Comparison of ENCODE assay signal across 9 cellular contexts in genomic region chr1:174875306-174875705, GRCh38.
DNase-seq lines count a peak whose midpoint lies in the region; ATAC-seq and TF ChIP-seq lines count a peak whose summit lies in the region.
"Had no signal": no experiment of that assay in that cellular context is flagged by ENCODE, and none has a peak within 500 bp of the region (broad histone marks: within the 10 kb centered on the region; RNA-seq: fewer than 3 reads in every experiment).

No MANE protein-coding gene starts in this region.

- no peaks in the 10 kb centered on the region for H3K27me3 ChIP-seq in Caco-2 (replicated peaks; ENCODE audit: control insufficient read depth, insufficient read depth, low read length)

- H3K4me3 Mint-ChIP-seq in Caco-2 (ENCODE audit: unreplicated experiment) (peak overlapping the region; percentile 40), osteocyte (ENCODE audit: unreplicated experiment) (no peak overlapping the region)

- DNase-seq in Caco-2 (peak in 1 of 2 experiments; percentile 16), NCI-H1105 (lab: John Stamatoyannopoulos, UW) (peak; percentile 97), kidney tubule cell (ENCODE audit: low spot score) (peak; percentile 87), osteocyte (ENCODE audit: extremely low spot score, unreplicated experiment) (no peak)
- peak; percentile 46 for DNase-seq in activated CD4-positive, alpha-beta T cell treated with anti-CD3 and anti-CD28 coated beads, Interleukin-2, amount 50 U/mL, for 1 hour
- no peak for DNase-seq in NK-92 treated with Interleukin-12 subunit alpha and Interleukin-12 subunit beta, amount 100 ng/mL, for 24 hours (lab: John Stamatoyannopoulos, UW)

- intact Hi-C loops in Caco-2 (cut with micrococcal nuclease; ENCODE audit: unreplicated experiment): no loop called here

- TF ChIP-seq CTCF in Caco-2 (IDR thresholded peaks at IDR 0.05; ENCODE audit: insufficient read depth in 1 of 2, low read depth in 1 of 2, low read length in 1 of 2, severe bottlenecking in 1 of 2, unreplicated experiment in 1 of 2): no peak
- TF ChIP-seq CTCF in osteocyte (IDR thresholded peaks at IDR 0.05): no peak

- H3K4me1 Mint-ChIP-seq in Caco-2 (ENCODE audit: low read depth, unreplicated experiment): no peaks in the 10 kb centered on the region
- H3K4me1 Mint-ChIP-seq in osteocyte (ENCODE audit: unreplicated experiment): peaks cover 5% of the 10 kb centered on the region

- H3K27me3 Mint-ChIP-seq in Caco-2 (ENCODE audit: insufficient read depth, unreplicated experiment) (no peaks in the 10 kb centered on the region), osteocyte (ENCODE audit: unreplicated experiment) (no peaks in the 10 kb centered on the region)

- no peaks in the 10 kb centered on the region for H3K36me3 ChIP-seq in Caco-2 (ENCODE audit: control insufficient read depth, insufficient read depth, low read length)

- H3K9me3 Mint-ChIP-seq in Caco-2 (ENCODE audit: unreplicated experiment): no peaks in the 10 kb centered on the region
- H3K9me3 Mint-ChIP-seq in osteocyte (ENCODE audit: unreplicated experiment): no peaks in the 10 kb centered on the region

- BruUV-seq in Caco-2 (replicated peaks; lab: Mats Ljungman, UMichigan): no TSS peak

- no peaks in the 10 kb centered on the region for H3K36me3 Mint-ChIP-seq in Caco-2 (ENCODE audit: insufficient read depth, unreplicated experiment)
- no peaks in the 10 kb centered on the region for H3K36me3 Mint-ChIP-seq in osteocyte (ENCODE audit: unreplicated experiment)

- no peak overlapping the region for H3K4me3 ChIP-seq in Caco-2 (ENCODE audit: low read depth, low read length)
- H3K4me3 ChIP-seq: SK-N-MC had no signal

- no peaks in the 10 kb centered on the region for H3K9me3 ChIP-seq in Caco-2

- POLR2A ChIA-PET in Caco-2 (lab: Charles Lee): no interaction called here

- H3K27ac Mint-ChIP-seq in Caco-2 (ENCODE audit: unreplicated experiment) (no peak overlapping the region), osteocyte (ENCODE audit: unreplicated experiment) (no peak overlapping the region)

- H3K4me1 ChIP-seq in Caco-2: no peaks in the 10 kb centered on the region

- CTCF ChIA-PET in Caco-2 (lab: Charles Lee): interaction anchor here (1.5 kb wide), 1 partner anchor 8 kb away, joined by 3 read pairs; no protein-coding TSS in a partner anchor

- no peak for ATAC-seq in GM19397 (IDR thresholded peaks at IDR 0.05; ENCODE audit: unreplicated experiment)
- no peak for ATAC-seq in HG03095 (IDR thresholded peaks at IDR 0.05; ENCODE audit: unreplicated experiment)

Comparison
In these comparisons a context has a peak if more than half of its experiments do, and no peak if none do; other contexts are left out.
1. DNase-seq: peak in NCI-H1105 (single experiment), activated CD4-positive, alpha-beta T cell treated with anti-CD3 and anti-CD28 coated beads, Interleukin-2, amount 50 U/mL, for 1 hour (single experiment) and kidney tubule cell (single experiment); none in NK-92 treated with Interleukin-12 subunit alpha and Interleukin-12 subunit beta, amount 100 ng/mL, for 24 hours (single experiment) and osteocyte (single experiment).